ENCODE assay signal across 17 cellular contexts in genomic region chr18:9619056-9619455, GRCh38. TPM values are rescaled to one million over a fixed set of nuclear protein-coding genes. Genes with fewer than 3 reads are reported as not detected.
A peak's percentile ranks its signal among the peaks of the same experiment; 100 is the strongest.
DNase-seq lines count a peak whose midpoint lies in the region; ATAC-seq and TF ChIP-seq lines count a peak whose summit lies in the region.
"Had no signal": no experiment of that assay in that cellular context is flagged by ENCODE, and none has a peak within 500 bp of the region (broad histone marks: within the 10 kb centered on the region; RNA-seq: fewer than 3 reads in every experiment).

No MANE protein-coding gene starts in this region.

- POLR2A ChIA-PET in Panc1 (lab: Charles Lee) = interaction anchor here (0.6 to 1.5 kb wide), 2 partner anchors 51 to 54 kb away, joined by 3 to 4 read pairs; no protein-coding TSS in a partner anchor

- CTCF ChIA-PET in Panc1 (lab: Charles Lee) = interaction anchor here (0.6 to 0.7 kb wide), 2 partner anchors 45 to 346 kb away, joined by 3 to 4 read pairs; no protein-coding TSS in a partner anchor

- no peaks in the 10 kb centered on the region for H3K9me3 ChIP-seq in Panc1 (ENCODE audit: control insufficient read depth, insufficient read depth, low read depth, low read length)
- no peaks in the 10 kb centered on the region for H3K9me3 ChIP-seq in neural progenitor cell (ENCODE audit: low read depth)
- H3K9me3 ChIP-seq in heart left ventricle = no peaks in the 10 kb centered on the region

- peaks cover 15% of the 10 kb centered on the region for H3K4me1 Mint-ChIP-seq in neural progenitor cell

- H2AFZ ChIP-seq in ACC112 (ENCODE audit: low read length, unreplicated experiment) (peak overlapping the region; percentile 48), neural progenitor cell (replicated peaks) (no peak overlapping the region)

- H3K79me2 ChIP-seq in ACC112 (ENCODE audit: control insufficient read depth, insufficient read depth, low read length, unreplicated experiment) (peaks cover 17% of the 10 kb centered on the region), neural progenitor cell (ENCODE audit: low read depth) (peaks cover 4% of the 10 kb centered on the region)

- no peak; the same call in 1 of the 2 replicates for ATAC-seq in Panc1
- no peak for ATAC-seq in GM21737 (IDR thresholded peaks at IDR 0.05; ENCODE audit: unreplicated experiment)
- ATAC-seq in heart left ventricle = no peak
- ATAC-seq: naive thymus-derived CD8-positive, alpha-beta T cell had no signal

- H3K36me3 ChIP-seq in ACC112 (ENCODE audit: insufficient read depth, low read length) (no peaks in the 10 kb centered on the region), Panc1 (ENCODE audit: control insufficient read depth, insufficient read depth, low read length) (no peaks in the 10 kb centered on the region), neural progenitor cell (no peaks in the 10 kb centered on the region), heart left ventricle (no peaks in the 10 kb centered on the region)

- intact Hi-C loops in Panc1 (cut with micrococcal nuclease; ENCODE audit: unreplicated experiment) = no loop called here
- intact Hi-C loops in heart left ventricle (cut with DNase I) = loop anchor here in 4 of 10 donors (10.0 kb wide), 3 partner anchors 56 to 306 kb away; partner anchors contain the start of gene VAPA (in 1 of the 4)

- H3K27me3 Mint-ChIP-seq in neural progenitor cell (ENCODE audit: insufficient read depth, low read depth) = peaks cover 4% of the 10 kb centered on the region
- H3K27me3 Mint-ChIP-seq: naive thymus-derived CD8-positive, alpha-beta T cell had no signal

- no peak for TF ChIP-seq POLR2A in heart left ventricle (IDR thresholded peaks at IDR 0.05)

- H3K4me3 ChIP-seq in ACC112 (ENCODE audit: low read depth, low read length) = peak overlapping the region; percentile 32; the same call in 1 of the 2 replicates
- H3K4me3 ChIP-seq in Panc1 (ENCODE audit: low read depth in 2 of 2, low read length in 2 of 2) = peak overlapping the region in 1 of 2 experiments; percentile 15; a peak in 1 of 4 replicates
- no peak overlapping the region for H3K4me3 ChIP-seq in choroid plexus epithelial cell (ENCODE audit: low read depth, low read length)
- H3K4me3 ChIP-seq in neural progenitor cell = no peak overlapping the region
- no peak overlapping the region for H3K4me3 ChIP-seq in heart left ventricle
- H3K4me3 ChIP-seq: skin epidermis had no signal

- H3K9me3 Mint-ChIP-seq in neural progenitor cell = no peaks in the 10 kb centered on the region
- H3K9me3 Mint-ChIP-seq: naive thymus-derived CD8-positive, alpha-beta T cell had no signal

- H3K9ac ChIP-seq in neural progenitor cell = no peak overlapping the region

- peaks cover 38% of the 10 kb centered on the region for H3K4me1 ChIP-seq in ACC112 (ENCODE audit: control insufficient read depth, insufficient read depth, low read length, unreplicated experiment)
- peaks cover 29% of the 10 kb centered on the region for H3K4me1 ChIP-seq in Panc1 (ENCODE audit: control insufficient read depth, insufficient read depth, low read length)
- H3K4me1 ChIP-seq in neural progenitor cell = peaks cover 20% of the 10 kb centered on the region
- peaks cover 0 to 21% (median 5%) of the 10 kb centered on the region in 12 donors for H3K4me1 ChIP-seq in heart left ventricle

- peak overlapping the region; percentile 33 for H3K4me2 ChIP-seq in neural progenitor cell

- H3K27ac ChIP-seq in ACC112 (ENCODE audit: low read depth, low read length) (peak overlapping the region; percentile 88), Panc1 (ENCODE audit: low read length) (peak overlapping the region; percentile 54), neural progenitor cell (no peak overlapping the region), heart left ventricle (peak overlapping the region in 1 of 12 donors; percentile 20)

- DNase-seq in Panc1 (ENCODE audit: low read depth, low spot score) = no peak
- peak; percentile 49 for DNase-seq in choroid plexus epithelial cell (ENCODE audit: low read depth)
- DNase-seq in neural progenitor cell (ENCODE audit: low spot score) = no peak
- no peak for DNase-seq in DMS153 treated with DMSO at 0.1 percent for 48 hours (lab: John Stamatoyannopoulos, UW; ENCODE audit: unreplicated experiment)
- no peak for DNase-seq in heart left ventricle
- DNase-seq in GM03348 (ENCODE audit: low spot score) = no peak
- DNase-seq: ACHN; activated effector memory CD4-positive, alpha-beta T cell treated with anti-CD3 and anti-CD28 coated beads, Interleukin-2, amount 50 U/mL, for 16 hours; amniotic stem cell; KG1; naive thymus-derived CD8-positive, alpha-beta T cell; NCI-H187 treated with DMSO at 0.1 percent for 48 hours; NCI-H446 treated with DMSO at 0.1 percent for 48 hours; stimulated activated CD4-positive, alpha-beta T cell treated with anti-CD3 and anti-CD28 coated beads, Interleukin-4, amount 100 ng/mL, for 24 hours had no signal

- H3K27ac Mint-ChIP-seq in neural progenitor cell = no peak overlapping the region
- H3K27ac Mint-ChIP-seq: naive thymus-derived CD8-positive, alpha-beta T cell had no signal

- BruUV-seq in Panc1 (replicated peaks; lab: Mats Ljungman, UMichigan) = no TSS peak

- in situ Hi-C loops in Panc1 (cut with HindIII; ENCODE audit: low pct_unique_long_range_greater_than_20kb, low sequenced_read_pairs) = no loop called here

- 61 to 75% (median 68%) methylated on average over 3 of the region's 3 CpGs for WGBS in heart left ventricle, 4 donors

- H3K36me3 Mint-ChIP-seq in neural progenitor cell = peaks cover 4% of the 10 kb centered on the region
- H3K36me3 Mint-ChIP-seq: naive thymus-derived CD8-positive, alpha-beta T cell had no signal

- TF ChIP-seq CTCF in Panc1 (IDR thresholded peaks at IDR 0.05) (no peak), choroid plexus epithelial cell (conservative IDR thresholded peaks at IDR 0.05; ENCODE audit: low read depth, low read length) (no peak), neural progenitor cell (IDR thresholded peaks at IDR 0.05) (no peak), heart left ventricle (IDR thresholded peaks at IDR 0.05) (no peak)

- peaks cover 16% of the 10 kb centered on the region for H3F3A ChIP-seq in neural progenitor cell (ENCODE audit: low read depth)

- H3K27me3 ChIP-seq in ACC112 (ENCODE audit: insufficient read depth, low read length) (no peaks in the 10 kb centered on the region), Panc1 (ENCODE audit: control insufficient read depth, insufficient read depth, low read length) (no peaks in the 10 kb centered on the region), neural progenitor cell (no peaks in the 10 kb centered on the region), heart left ventricle (no peaks in the 10 kb centered on the region)

- no peak overlapping the region for H3K4me3 Mint-ChIP-seq in neural progenitor cell
- H3K4me3 Mint-ChIP-seq: naive thymus-derived CD8-positive, alpha-beta T cell had no signal

- H4K20me1 ChIP-seq in neural progenitor cell (ENCODE audit: low read depth) = no peaks in the 10 kb centered on the region

RNA-seq across cellular contexts. Expression of gene PPP4R1, which starts 4.7 kb away (rescaled TPM):
- 80.6 TPM for total RNA-seq in Panc1 (2021; ENCODE audit: unreplicated experiment)
- polyA plus RNA-seq in Panc1 (2012; ENCODE audit: insufficient read length) = 41.3 TPM
- 87.7 and 102 TPM in 2 replicates for total RNA-seq in neural progenitor cell (ENCODE audit: low replicate concordance)
- total RNA-seq in heart left ventricle = 10 to 100 TPM; 39.1 to 81.3 (median 63.8) TPM
- polyA plus RNA-seq in heart left ventricle = 10 to 100 TPM; 13.9 to 43.4 TPM
